In the genomic region with DNA sequence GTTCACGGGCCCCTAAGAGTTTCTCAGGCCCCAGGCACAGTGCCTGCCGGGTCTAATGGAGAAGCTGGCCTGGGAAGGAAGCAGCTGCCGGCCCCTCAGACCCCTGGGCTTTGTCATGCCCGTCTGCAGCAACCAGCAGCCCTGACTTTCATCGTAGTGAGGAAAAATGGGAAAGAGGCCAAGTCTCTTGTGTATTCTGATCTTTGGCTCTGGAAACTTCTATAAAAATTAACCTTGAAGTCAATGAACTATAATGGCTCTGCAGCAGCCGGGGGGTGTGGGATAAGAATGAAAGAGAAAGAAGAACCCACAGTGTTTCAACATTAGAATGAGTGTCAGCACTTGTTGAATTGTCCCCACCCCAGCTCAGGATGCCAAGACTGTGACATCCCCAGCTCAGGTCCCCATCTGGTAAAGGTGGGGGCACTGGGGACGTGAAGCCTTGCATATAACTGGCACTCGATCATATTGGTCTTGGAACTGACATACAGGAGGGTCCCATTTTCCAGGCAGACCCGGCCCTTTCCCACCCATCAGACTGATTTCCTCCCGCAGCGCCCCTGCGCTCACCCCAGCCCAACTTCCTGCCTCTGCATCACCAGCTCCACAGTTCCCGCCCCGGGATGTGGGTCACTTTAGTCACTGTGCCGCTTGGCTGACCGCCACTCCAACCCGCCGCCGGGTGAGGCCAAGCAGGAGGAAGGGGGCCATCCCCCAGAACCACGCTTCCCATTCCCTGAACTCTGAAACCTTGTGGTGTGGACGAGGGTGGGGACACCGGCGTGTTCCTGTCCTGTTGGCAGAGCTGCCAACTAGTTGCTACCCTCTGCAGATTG, we compare ENCODE assay signal across 8 cellular contexts. TPM values are rescaled to one million over a fixed set of nuclear protein-coding genes. Genes with fewer than 3 reads are reported as not detected.
DNase-seq lines count a peak whose midpoint lies in the region; ATAC-seq, FAIRE-seq and TF ChIP-seq lines count a peak whose summit lies in the region.

No MANE protein-coding gene starts in this region.

- H3K4me1 ChIP-seq in OCI-LY7 (ENCODE audit: insufficient read depth, low read length, poor library complexity, severe bottlenecking): no peaks in the 10 kb centered on the region
- H3K4me1 ChIP-seq in lung (ENCODE audit: control insufficient read depth in 2 of 2, insufficient read depth in 2 of 2, low read length in 2 of 2): peaks cover 20 to 22% of the 10 kb centered on the region in 2 donors
- peaks cover 0 to 27% (median 17%) of the 10 kb centered on the region in 4 donors for H3K4me1 ChIP-seq in tibial nerve

- no peaks in the 10 kb centered on the region for H4K20me1 ChIP-seq in OCI-LY7 (ENCODE audit: insufficient read depth, low read length)

- WGBS in lung, 2 donors: 1 to 7% methylated on average over 23 of the region's 23 CpGs
- 14 to 19% methylated on average over 22 to 23 of the region's 23 CpGs for WGBS in tibial nerve, 2 donors

- H3K36me3 ChIP-seq in OCI-LY7 (ENCODE audit: insufficient read depth, low read length): no peaks in the 10 kb centered on the region
- H3K36me3 ChIP-seq in bronchial epithelial cell (ENCODE audit: control insufficient read depth, insufficient read depth, low read length): peaks cover 5% of the 10 kb centered on the region
- peaks cover 26 to 30% of the 10 kb centered on the region in 2 donors for H3K36me3 ChIP-seq in lung (ENCODE audit: control insufficient read depth in 2 of 2, insufficient read depth in 2 of 2, low read length in 2 of 2)
- no peaks in the 10 kb centered on the region for H3K36me3 ChIP-seq in tibial nerve

- FAIRE-seq in bronchial epithelial cell (lab: Jason Lieb, UNC): no peak

- POLR2A ChIA-PET in OCI-LY7 (lab: Charles Lee): interaction anchor here (0.6 kb wide), 1 partner anchor 603 kb away, joined by 3 read pairs; no protein-coding TSS in a partner anchor

- no peaks in the 10 kb centered on the region for H3K9me2 ChIP-seq in OCI-LY7 (ENCODE audit: insufficient read depth, low read length)

- no peak overlapping the region for H3K4me3 ChIP-seq in OCI-LY7 (ENCODE audit: low read depth, low read length, poor library complexity, severe bottlenecking)
- no peak overlapping the region for H3K4me3 ChIP-seq in bronchial epithelial cell (ENCODE audit: low read depth, low read length)
- H3K4me3 ChIP-seq in lung: no peak overlapping the region
- H3K4me3 ChIP-seq in tibial nerve: peak overlapping the region in 1 of 4 donors; percentile 25

- H3K4me2 ChIP-seq in OCI-LY7 (ENCODE audit: low read length): no peak overlapping the region; the same call in 1 of the 2 replicates

- H3K79me2 ChIP-seq in OCI-LY7 (ENCODE audit: insufficient read depth, low read depth, low read length): no peaks in the 10 kb centered on the region

- H3K27ac ChIP-seq in OCI-LY7 (ENCODE audit: low read depth, low read length, poor library complexity, severe bottlenecking): no peak overlapping the region
- peak overlapping the region; percentile 69 to 92 for H3K27ac ChIP-seq in lung (ENCODE audit: low read depth in 1 of 2, low read length in 1 of 2)
- H3K27ac ChIP-seq in tibial nerve: peak overlapping the region in 3 of 4 donors; percentile 55 to 82 (median 71)

- H3K9me3 ChIP-seq in OCI-LY7 (ENCODE audit: low read length): no peaks in the 10 kb centered on the region
- H3K9me3 ChIP-seq in lung (ENCODE audit: control insufficient read depth in 2 of 2, insufficient read depth in 1 of 2, low read length in 1 of 2): no peaks in the 10 kb centered on the region
- no peaks in the 10 kb centered on the region for H3K9me3 ChIP-seq in tibial nerve

- peak; percentile 39 for DNase-seq in DMS 273 treated with DMSO at 0.1 percent for 48 hours (lab: John Stamatoyannopoulos, UW)
- peak; percentile 14 for DNase-seq in OCI-LY7 (ENCODE audit: low spot score)
- peak; percentile 41 for DNase-seq in bronchial epithelial cell (ENCODE audit: low read depth)
- peak; percentile 85 for DNase-seq in lung (ENCODE audit: low spot score)
- peak; percentile 41 to 56 for DNase-seq in tibial nerve (ENCODE audit: low spot score in 2 of 2)
- DNase-seq in HuH-7 (ENCODE audit: low spot score): no peak
- DNase-seq in NK-92 (lab: John Stamatoyannopoulos, UW; ENCODE audit: unreplicated experiment): no peak

- no peak for TF ChIP-seq POLR2A in tibial nerve (IDR thresholded peaks at IDR 0.05)

- ATAC-seq in GM21825 (IDR thresholded peaks at IDR 0.05; ENCODE audit: unreplicated experiment): peak; percentile 54
- peak; percentile 78 for ATAC-seq in lung (ENCODE audit: insufficient read depth, low FRiP score)

- intact Hi-C loops in OCI-LY7 (cut with micrococcal nuclease; ENCODE audit: unreplicated experiment): no loop called here

- TF ChIP-seq CTCF in OCI-LY7 (conservative IDR thresholded peaks at IDR 0.05; ENCODE audit: low read length): no peak
- no peak for TF ChIP-seq CTCF in bronchial epithelial cell (IDR thresholded peaks at IDR 0.05; ENCODE audit: insufficient read depth, low read length, severe bottlenecking)
- TF ChIP-seq CTCF in lung (IDR thresholded peaks at IDR 0.05; ENCODE audit: control extremely low read depth, extremely low read depth): no peak
- TF ChIP-seq CTCF in tibial nerve (IDR thresholded peaks at IDR 0.05): no peak

- no TSS peak for BruUV-seq in OCI-LY7 (replicated peaks; lab: Mats Ljungman, UMichigan)

- TF ChIP-seq EP300 in tibial nerve (IDR thresholded peaks at IDR 0.05): peak in 1 of 2 donors; percentile 59

- no peak overlapping the region for H2AFZ ChIP-seq in OCI-LY7 (ENCODE audit: low read length)

- CTCF ChIA-PET in OCI-LY7 (lab: Charles Lee; ENCODE audit: unreplicated experiment): interaction anchor here (0.8 kb wide), 1 partner anchor 95 kb away, joined by 3 read pairs; no protein-coding TSS in a partner anchor

- H3K27me3 ChIP-seq in bronchial epithelial cell (ENCODE audit: control insufficient read depth, insufficient read depth, low read length) (no peaks in the 10 kb centered on the region), lung (ENCODE audit: control insufficient read depth, insufficient read depth) (no peaks in the 10 kb centered on the region), tibial nerve (no peaks in the 10 kb centered on the region)

RNA-seq across cellular contexts. Expression of gene TGM2, which starts 12.7 kb away (rescaled TPM):
- total RNA-seq in OCI-LY7 (2014; rRNA removed; shearing (Covaris generic)): not detected in 2 replicates
- 0.18 TPM in 1 of 2 replicates, not detected in the other for total RNA-seq in OCI-LY7 (2022)
- 0.51 and 5.5 TPM in 2 replicates for total RNA-seq in bronchial epithelial cell
- total RNA-seq in lung: 100 to 1,000 TPM; 194 to 476 TPM
- 100 to 1,000 TPM in 1 of 2 donors, 10 to 100 TPM in 1; 85.0 to 457 TPM for polyA plus RNA-seq in lung
- 10 to 100 TPM; 17.0 to 87.6 (median 55.8) TPM for total RNA-seq in tibial nerve

Comparison
In these comparisons a context has a peak if more than half of its experiments do, and no peak if none do; other contexts are left out.
1. DNase-seq: peak in DMS 273 treated with DMSO at 0.1 percent for 48 hours (single experiment), OCI-LY7 (single experiment), bronchial epithelial cell (single experiment), lung (single experiment) and tibial nerve (2 of 2); none in HuH-7 (single experiment) and NK-92 (single experiment).